20 cellular contexts compared by ENCODE assay signal in the genomic region with DNA sequence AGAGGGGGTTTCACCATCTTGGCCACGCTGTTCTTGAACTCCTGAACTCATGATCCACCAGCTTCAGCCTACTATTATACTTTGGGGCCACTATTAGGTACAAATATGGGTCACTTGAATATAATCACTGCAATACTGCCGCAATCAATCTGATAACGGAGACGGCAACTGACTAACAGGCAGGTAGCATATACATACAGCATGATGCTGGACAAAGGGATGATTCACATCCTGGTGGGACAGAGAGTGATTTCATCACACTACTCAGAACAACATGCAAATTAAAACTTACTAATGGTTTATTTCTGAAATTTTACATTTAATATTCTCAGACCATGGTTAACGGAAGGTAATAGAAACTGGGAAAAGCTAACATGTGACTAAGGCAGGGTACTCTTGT. TPM values are rescaled to one million over a fixed set of nuclear protein-coding genes. Genes with fewer than 3 reads are reported as not detected.
DNase-seq lines count a peak whose midpoint lies in the region; ATAC-seq and TF ChIP-seq lines count a peak whose summit lies in the region.
"Had no signal": no experiment of that assay in that cellular context is flagged by ENCODE, and none has a peak within 500 bp of the region (broad histone marks: within the 10 kb centered on the region; RNA-seq: fewer than 3 reads in every experiment).

No MANE protein-coding gene starts in this region.

- TF ChIP-seq EP300 in SK-N-SH (IDR thresholded peaks at IDR 0.05; ENCODE audit: borderline replicate concordance in 1 of 2, low read depth in 1 of 2, low read length in 1 of 2) = no peak

- H3K27ac ChIP-seq in SK-N-SH (ENCODE audit: low read depth in 2 of 2, low read length in 1 of 2) (no peak overlapping the region), RWPE2 (ENCODE audit: poor library complexity, severe bottlenecking) (peak overlapping the region; percentile 68)
- H3K27ac ChIP-seq: A549, psoas muscle had no signal

- intact Hi-C loops in Caco-2 (cut with micrococcal nuclease; ENCODE audit: unreplicated experiment) = no loop called here

- H3K4me1 ChIP-seq in SK-N-SH (ENCODE audit: control insufficient read depth in 1 of 2, insufficient read depth in 2 of 2, low read depth in 1 of 2, low read length in 1 of 2) (no peaks in the 10 kb centered on the region), RWPE2 (ENCODE audit: insufficient read depth, poor library complexity, severe bottlenecking) (peaks cover 14% of the 10 kb centered on the region), Caco-2 (no peaks in the 10 kb centered on the region)
- H3K4me1 ChIP-seq: A549, psoas muscle had no signal

- H3K4me3 ChIP-seq in SK-N-SH (ENCODE audit: low read depth in 2 of 2, low read length in 1 of 2) (no peak overlapping the region), RWPE2 (ENCODE audit: severe bottlenecking) (no peak overlapping the region), Caco-2 (ENCODE audit: low read depth, low read length) (no peak overlapping the region)
- H3K4me3 ChIP-seq: A549, lung, psoas muscle had no signal

- no peak for TF ChIP-seq CTCF in SK-N-SH (IDR thresholded peaks at IDR 0.05)
- TF ChIP-seq CTCF in RWPE2 (IDR thresholded peaks at IDR 0.05; ENCODE audit: poor library complexity, severe bottlenecking) = no peak
- TF ChIP-seq CTCF in Caco-2 (IDR thresholded peaks at IDR 0.05; ENCODE audit: insufficient read depth in 1 of 2, low read depth in 1 of 2, low read length in 1 of 2, severe bottlenecking in 1 of 2, unreplicated experiment in 1 of 2) = no peak

- H3K36me3 Mint-ChIP-seq in Caco-2 (ENCODE audit: insufficient read depth, unreplicated experiment) = peaks cover 26% of the 10 kb centered on the region

- H3K36me3 ChIP-seq in SK-N-SH (replicated peaks in 1 of 2; ENCODE audit: control insufficient read depth in 1 of 2, insufficient read depth in 2 of 2, low read length in 1 of 2) (no peaks in the 10 kb centered on the region), RWPE2 (ENCODE audit: low read depth) (peaks cover 24% of the 10 kb centered on the region), Caco-2 (ENCODE audit: control insufficient read depth, insufficient read depth, low read length) (no peaks in the 10 kb centered on the region)

- H3F3A ChIP-seq in SK-N-SH (replicated peaks; ENCODE audit: insufficient read depth) = no peaks in the 10 kb centered on the region

- peaks cover 24% of the 10 kb centered on the region; the same call in 1 of the 2 replicates for H3K79me2 ChIP-seq in SK-N-SH (ENCODE audit: insufficient read depth)

- POLR2A ChIA-PET in SK-N-SH (lab: Yijun Ruan, JAX) = no interaction called here
- POLR2A ChIA-PET in Caco-2 (lab: Charles Lee) = no interaction called here

- H3K4me1 Mint-ChIP-seq in Caco-2 (ENCODE audit: low read depth, unreplicated experiment) = no peaks in the 10 kb centered on the region

- 87% methylated on average over 5 of the region's 5 CpGs for WGBS in SK-N-SH (ENCODE audit: low lambda C conversion rate)

- DNase-seq in SK-N-SH (no peak), RWPE2 (ENCODE audit: low spot score) (no peak), dermis microvascular lymphatic vessel endothelial cell (ENCODE audit: low read depth in 2 of 2) (peak; percentile 67 to 87), pulmonary artery endothelial cell (ENCODE audit: low read depth, low spot score) (peak; percentile 30), NCI-H1694 treated with DMSO at 0.1 percent for 48 hours (lab: John Stamatoyannopoulos, UW) (no peak), GDM1 (lab: John Stamatoyannopoulos, UW) (no peak), Caco-2 (no peak)
- DNase-seq: activated CD4-positive, alpha-beta T cell treated with anti-CD3 and anti-CD28 coated beads for 36 hours; activated CD8-positive, alpha-beta memory T cell treated with anti-CD3 and anti-CD28 coated beads, Interleukin-2, amount 50 U/mL, for 48 hours; activated naive CD4-positive, alpha-beta T cell treated with anti-CD3 and anti-CD28 coated beads, Interleukin-2, amount 50 U/mL, for 16 hours; DMS53; naive thymus-derived CD8-positive, alpha-beta T cell; NCI-H1105 treated with DMSO at 0.1 percent for 48 hours; NCI-H82; psoas muscle; T-helper 17 cell had no signal

- H2AFZ ChIP-seq in SK-N-SH (ENCODE audit: low read depth) = no peak overlapping the region

- no peak overlapping the region for H3K4me3 Mint-ChIP-seq in Caco-2 (ENCODE audit: unreplicated experiment)
- H3K4me3 Mint-ChIP-seq: activated CD4-positive, alpha-beta T cell treated with anti-CD3 and anti-CD28 coated beads for 36 hours; stimulated activated naive CD8-positive, alpha-beta T cell treated with anti-CD3 and anti-CD28 coated beads, Interleukin-15, Interleukin-2, amounts not matched to agents 100 ng/mL and 50 ng/mL, for 24 hours; T-helper 17 cell had no signal

- no peaks in the 10 kb centered on the region for H3K9me3 ChIP-seq in SK-N-SH
- H3K9me3 ChIP-seq in RWPE2 (ENCODE audit: severe bottlenecking) = no peaks in the 10 kb centered on the region
- no peaks in the 10 kb centered on the region for H3K9me3 ChIP-seq in Caco-2
- H3K9me3 ChIP-seq: A549, psoas muscle had no signal

- no peak for TF ChIP-seq RAD21 in SK-N-SH (IDR thresholded peaks at IDR 0.05; ENCODE audit: low read length)

- ATAC-seq in SK-N-SH treated with all-trans-retinoic acid at 6 μM for 48 hours (no peak), RWPE2 (ENCODE audit: low read depth) (peak; percentile 99)
- ATAC-seq: A549; activated CD4-positive, alpha-beta T cell treated with anti-CD3 and anti-CD28 coated beads for 36 hours; naive thymus-derived CD8-positive, alpha-beta T cell; psoas muscle; T-helper 17 cell had no signal

- H3K27ac Mint-ChIP-seq in Caco-2 (ENCODE audit: unreplicated experiment) = no peak overlapping the region
- H3K27ac Mint-ChIP-seq: activated CD4-positive, alpha-beta T cell treated with anti-CD3 and anti-CD28 coated beads for 36 hours; stimulated activated naive CD8-positive, alpha-beta T cell treated with anti-CD3 and anti-CD28 coated beads, Interleukin-15, Interleukin-2, amounts not matched to agents 100 ng/mL and 50 ng/mL, for 24 hours; T-helper 17 cell had no signal

- no TSS peak for BruUV-seq in Caco-2 (replicated peaks; lab: Mats Ljungman, UMichigan)

- no peaks in the 10 kb centered on the region for H3K9me3 Mint-ChIP-seq in Caco-2 (ENCODE audit: unreplicated experiment)
- H3K9me3 Mint-ChIP-seq: stimulated activated naive CD8-positive, alpha-beta T cell treated with anti-CD3 and anti-CD28 coated beads, Interleukin-15, Interleukin-2, amounts not matched to agents 100 ng/mL and 50 ng/mL, for 24 hours had no signal

- H4K20me1 ChIP-seq in SK-N-SH (ENCODE audit: insufficient read depth) = no peaks in the 10 kb centered on the region

- no peaks in the 10 kb centered on the region for H3K9me2 ChIP-seq in SK-N-SH

- no peaks in the 10 kb centered on the region for H3K27me3 ChIP-seq in SK-N-SH (ENCODE audit: insufficient read depth)
- H3K27me3 ChIP-seq in RWPE2 (ENCODE audit: insufficient read depth, poor library complexity, severe bottlenecking) = no peaks in the 10 kb centered on the region
- no peaks in the 10 kb centered on the region for H3K27me3 ChIP-seq in Caco-2 (replicated peaks; ENCODE audit: control insufficient read depth, insufficient read depth, low read length)

- no peak overlapping the region for H3K9ac ChIP-seq in SK-N-SH

- H3K4me2 ChIP-seq in SK-N-SH = no peak overlapping the region
- H3K4me2 ChIP-seq: A549 had no signal

- no peaks in the 10 kb centered on the region for H3K27me3 Mint-ChIP-seq in Caco-2 (ENCODE audit: insufficient read depth, unreplicated experiment)
- H3K27me3 Mint-ChIP-seq: activated CD4-positive, alpha-beta T cell treated with anti-CD3 and anti-CD28 coated beads for 36 hours; naive thymus-derived CD8-positive, alpha-beta T cell; stimulated activated naive CD8-positive, alpha-beta T cell treated with anti-CD3 and anti-CD28 coated beads, Interleukin-15, Interleukin-2, amounts not matched to agents 100 ng/mL and 50 ng/mL, for 24 hours; T-helper 17 cell had no signal

- CTCF ChIA-PET in SK-N-SH (lab: Yijun Ruan, JAX) = interaction anchor here (0.6 to 1.1 kb wide), 2 partner anchors 11 to 75 kb away, joined by 3 read pairs; a partner anchor contains a TSS
- CTCF ChIA-PET in Caco-2 (lab: Charles Lee) = no interaction called here

TF ChIP-seq in SK-N-SH treated with all-trans-retinoic acid at 6 μM for 48 hours, 23 proteins besides CTCF, POLR2A, EP300 and RAD21 (continues in another document):
- TF ChIP-seq ZC3H10 (CRISPR knock-in tag; IDR thresholded peaks at IDR 0.05) (no peak), GLIS3 (CRISPR knock-in tag; IDR thresholded peaks at IDR 0.05) (no peak), ZNF70 (CRISPR knock-in tag; IDR thresholded peaks at IDR 0.05) (no peak), ZNF565 (CRISPR knock-in tag; conservative IDR thresholded peaks at IDR 0.05; ENCODE audit: low read depth) (no peak)
- TF ChIP-seq, protein P1, sequence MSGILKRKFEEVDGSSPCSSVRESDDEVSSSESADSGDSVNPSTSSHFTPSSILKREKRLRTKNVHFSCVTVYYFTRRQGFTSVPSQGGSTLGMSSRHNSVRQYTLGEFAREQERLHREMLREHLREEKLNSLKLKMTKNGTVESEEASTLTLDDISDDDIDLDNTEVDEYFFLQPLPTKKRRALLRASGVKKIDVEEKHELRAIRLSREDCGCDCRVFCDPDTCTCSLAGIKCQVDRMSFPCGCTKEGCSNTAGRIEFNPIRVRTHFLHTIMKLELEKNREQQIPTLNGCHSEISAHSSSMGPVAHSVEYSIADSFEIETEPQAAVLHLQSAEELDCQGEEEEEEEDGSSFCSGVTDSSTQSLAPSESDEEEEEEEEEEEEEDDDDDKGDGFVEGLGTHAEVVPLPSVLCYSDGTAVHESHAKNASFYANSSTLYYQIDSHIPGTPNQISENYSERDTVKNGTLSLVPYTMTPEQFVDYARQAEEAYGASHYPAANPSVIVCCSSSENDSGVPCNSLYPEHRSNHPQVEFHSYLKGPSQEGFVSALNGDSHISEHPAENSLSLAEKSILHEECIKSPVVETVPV (CRISPR knock-in tag; IDR thresholded peaks at IDR 0.05) = no peak

RNA-seq across cellular contexts. Expression of a gene that starts 10.9 kb away (rescaled TPM):
- polyA plus RNA-seq in SK-N-SH (2012; rRNA removed) = 11.4 and 14.5 TPM in 2 replicates
- polyA plus RNA-seq in SK-N-SH (2012; cell fraction: cytosol; rRNA removed) = 11.6 and 13.7 TPM in 2 replicates
- 11.9 and 14.3 TPM in 2 replicates for polyA plus RNA-seq in SK-N-SH (2012; cell fraction: nucleus; rRNA removed)
- total RNA-seq in dermis microvascular lymphatic vessel endothelial cell (41.8 and 53.9 TPM in 2 replicates), pulmonary artery endothelial cell (62.3 and 63.4 TPM in 2 replicates), Caco-2 (2022) (53.2 and 65.8 TPM in 2 replicates)

Comparison
In these comparisons a context has a peak if more than half of its experiments do, and no peak if none do; other contexts are left out.
1. DNase-seq: peak in dermis microvascular lymphatic vessel endothelial cell (2 of 2) and pulmonary artery endothelial cell (single experiment); none in SK-N-SH (single experiment), RWPE2 (single experiment), NCI-H1694 treated with DMSO at 0.1 percent for 48 hours (single experiment), GDM1 (single experiment) and Caco-2 (0 of 2).